ENCODE assay signal across 21 cellular contexts in genomic region chr10:115665549-115665948, GRCh38.
DNase-seq lines count a peak whose midpoint lies in the region; ATAC-seq and TF ChIP-seq lines count a peak whose summit lies in the region.
"Had no signal": no experiment of that assay in that cellular context is flagged by ENCODE, and none has a peak within 500 bp of the region (broad histone marks: within the 10 kb centered on the region; RNA-seq: fewer than 3 reads in every experiment).

No MANE protein-coding gene starts in this region.

- DNase-seq in Daoy (ENCODE audit: low read depth) (peak; percentile 4), RKO (ENCODE audit: low spot score) (peak; percentile 18), epithelial cell of esophagus (ENCODE audit: low read depth) (peak; percentile 1), progenitor cell of endocrine pancreas (ENCODE audit: low spot score, unreplicated experiment) (no peak), GM03348 (ENCODE audit: low spot score) (no peak), Calu3 (no peak)
- no peak for DNase-seq in stimulated activated CD4-positive, alpha-beta T cell treated with anti-CD3 and anti-CD28 coated beads, Interleukin-15, amount 100 ng/mL, for 24 hours
- DNase-seq: CD4-positive, alpha-beta memory T cell; H7; KG1; MV-4-11; NCI-H1417; NCI-H187; NCI-H226; NCI-H524; NCI-H82; RPMI8226; SIG-M5 had no signal

- CTCF ChIA-PET in Calu3 (lab: Charles Lee), result no interaction called here

- no peak for ATAC-seq in HG03045 (IDR thresholded peaks at IDR 0.05; ENCODE audit: unreplicated experiment)
- ATAC-seq: A549 had no signal

- no peaks in the 10 kb centered on the region for H3K4me1 Mint-ChIP-seq in progenitor cell of endocrine pancreas (ENCODE audit: low read depth)
- no peaks in the 10 kb centered on the region for H3K4me1 Mint-ChIP-seq in Calu3 (ENCODE audit: low read depth, unreplicated experiment)
- H3K4me1 Mint-ChIP-seq: CD4-positive, alpha-beta memory T cell had no signal

- TF ChIP-seq CTCF in epithelial cell of esophagus (IDR thresholded peaks at IDR 0.05; ENCODE audit: insufficient read depth, low read depth, low read length, missing control alignments) (no peak), progenitor cell of endocrine pancreas (IDR thresholded peaks at IDR 0.05; ENCODE audit: unreplicated experiment) (no peak), Calu3 (IDR thresholded peaks at IDR 0.05; ENCODE audit: unreplicated experiment) (no peak)

- H3K9me3 Mint-ChIP-seq in progenitor cell of endocrine pancreas (ENCODE audit: low read depth) (no peaks in the 10 kb centered on the region), Calu3 (ENCODE audit: low read depth, unreplicated experiment) (no peaks in the 10 kb centered on the region)

- intact Hi-C loops in Calu3 (cut with micrococcal nuclease; ENCODE audit: unreplicated experiment), result no loop called here

- BruUV-seq in Calu3 (replicated peaks; lab: Mats Ljungman, UMichigan), result no TSS peak

- H3K36me3 Mint-ChIP-seq in progenitor cell of endocrine pancreas (ENCODE audit: insufficient read depth), result no peaks in the 10 kb centered on the region
- no peaks in the 10 kb centered on the region for H3K36me3 Mint-ChIP-seq in Calu3 (ENCODE audit: insufficient read depth, unreplicated experiment)
- H3K36me3 Mint-ChIP-seq: CD4-positive, alpha-beta memory T cell had no signal

- H3K4me3 ChIP-seq in epithelial cell of esophagus (ENCODE audit: low read length), result no peak overlapping the region
- H3K4me3 ChIP-seq: A549, BLaER1 had no signal

- no peaks in the 10 kb centered on the region for H3K27me3 Mint-ChIP-seq in progenitor cell of endocrine pancreas
- no peaks in the 10 kb centered on the region for H3K27me3 Mint-ChIP-seq in Calu3 (ENCODE audit: unreplicated experiment)
- H3K27me3 Mint-ChIP-seq: CD4-positive, alpha-beta memory T cell had no signal

- H3K27ac Mint-ChIP-seq in progenitor cell of endocrine pancreas (peak overlapping the region; percentile 26), Calu3 (ENCODE audit: unreplicated experiment) (no peak overlapping the region)
- H3K27ac Mint-ChIP-seq: CD4-positive, alpha-beta memory T cell had no signal

- H3K4me3 Mint-ChIP-seq in progenitor cell of endocrine pancreas (ENCODE audit: low read depth) (no peak overlapping the region), Calu3 (ENCODE audit: low read depth, unreplicated experiment) (no peak overlapping the region)
- H3K4me3 Mint-ChIP-seq: CD4-positive, alpha-beta memory T cell had no signal

Comparison
In these comparisons a context has a peak if more than half of its experiments do, and no peak if none do; other contexts are left out.
1. DNase-seq: peak in Daoy (single experiment), RKO (single experiment) and epithelial cell of esophagus (single experiment); none in progenitor cell of endocrine pancreas (single experiment), GM03348 (single experiment), stimulated activated CD4-positive, alpha-beta T cell treated with anti-CD3 and anti-CD28 coated beads, Interleukin-15, amount 100 ng/mL, for 24 hours (single experiment) and Calu3 (single experiment).